8 cellular contexts compared by ENCODE assay signal in the genomic region with DNA sequence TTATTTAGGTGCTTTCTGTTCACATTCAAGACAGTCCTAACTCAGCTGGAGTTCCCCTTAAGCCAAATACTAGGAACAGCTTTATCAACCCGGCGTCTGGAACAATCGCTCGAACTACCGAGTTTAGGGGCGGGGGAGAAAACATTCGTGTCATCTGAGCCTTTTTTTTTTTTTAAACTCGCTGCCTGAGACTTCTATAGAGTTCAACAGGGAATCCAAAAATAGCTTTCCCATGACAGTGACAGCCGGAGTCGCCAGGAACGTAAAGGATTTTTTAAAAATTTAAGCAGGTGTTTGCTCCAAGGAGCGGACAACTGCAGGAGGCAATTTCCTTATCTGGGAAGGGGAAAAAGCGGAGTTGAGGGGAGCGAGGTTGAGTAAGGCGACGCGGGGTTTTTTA. TPM values are rescaled to one million over a fixed set of nuclear protein-coding genes. Genes with fewer than 3 reads are reported as not detected.
DNase-seq lines count a peak whose midpoint lies in the region; ATAC-seq and TF ChIP-seq lines count a peak whose summit lies in the region.

No MANE protein-coding gene starts in this region.

- ATAC-seq in GM18868 (IDR thresholded peaks at IDR 0.05; ENCODE audit: unreplicated experiment) (peak; percentile 10), HG03175 (IDR thresholded peaks at IDR 0.05; ENCODE audit: unreplicated experiment) (no peak)

- no peak overlapping the region for H3K9ac ChIP-seq in parathyroid adenoma

- H3K4me3 ChIP-seq in MG63 (peak overlapping the region; percentile 99), parathyroid adenoma (ENCODE audit: low read depth, low read length) (peak overlapping the region; percentile 83)

- H3K4me2 ChIP-seq in parathyroid adenoma (ENCODE audit: low read length): peak overlapping the region; percentile 74

- peaks cover 6% of the 10 kb centered on the region for H3K27me3 Mint-ChIP-seq in activated T-helper 2 cell treated with anti-CD3 and anti-CD28 coated beads, Interferon-gamma antibody, Interleukin-2, Interleukin-4, amounts not matched to agents 10 μg/mL and 5 μg/mL and 100 μg/mL, durations not matched to agents 14 hours and 24 hours and 36 hours (ENCODE audit: low read depth)

- H3K9me3 Mint-ChIP-seq in activated T-helper 2 cell treated with anti-CD3 and anti-CD28 coated beads, Interferon-gamma antibody, Interleukin-2, Interleukin-4, amounts not matched to agents 10 μg/mL and 5 μg/mL and 100 μg/mL, durations not matched to agents 14 hours and 24 hours and 36 hours: no peaks in the 10 kb centered on the region

- peaks cover 5% of the 10 kb centered on the region; the same call in 1 of the 2 replicates for H3K36me3 ChIP-seq in MG63
- no peaks in the 10 kb centered on the region for H3K36me3 ChIP-seq in parathyroid adenoma (ENCODE audit: control insufficient read depth, insufficient read depth, low read length)

- intact Hi-C loops in activated T-helper 2 cell treated with anti-CD3 and anti-CD28 coated beads, Interferon-gamma antibody, Interleukin-2, Interleukin-4, amounts not matched to agents 10 μg/mL and 5 μg/mL and 100 μg/mL, durations not matched to agents 14 hours and 24 hours and 36 hours (cut with micrococcal nuclease): no loop called here

- H2AFZ ChIP-seq in parathyroid adenoma: peak overlapping the region; percentile 98

- H3K4me1 ChIP-seq in parathyroid adenoma: no peaks in the 10 kb centered on the region

- H3K9me3 ChIP-seq in MG63: peaks cover 5% of the 10 kb centered on the region; the same call in 1 of the 2 replicates
- no peaks in the 10 kb centered on the region for H3K9me3 ChIP-seq in parathyroid adenoma (ENCODE audit: control insufficient read depth, low read length)

- H3K27ac Mint-ChIP-seq in activated T-helper 2 cell treated with anti-CD3 and anti-CD28 coated beads, Interferon-gamma antibody, Interleukin-2, Interleukin-4, amounts not matched to agents 10 μg/mL and 5 μg/mL and 100 μg/mL, durations not matched to agents 14 hours and 24 hours and 36 hours: peak overlapping the region; percentile 92

- H3K27ac ChIP-seq in parathyroid adenoma: peak overlapping the region; percentile 88

- peak; percentile 18 for DNase-seq in AG08395 (ENCODE audit: low spot score)
- DNase-seq in MG63: no peak
- no peak for DNase-seq in activated T-helper 2 cell treated with anti-CD3 and anti-CD28 coated beads, Interferon-gamma antibody, Interleukin-2, Interleukin-4, amounts not matched to agents 10 μg/mL and 5 μg/mL and 100 μg/mL, durations not matched to agents 14 hours and 24 hours and 36 hours (ENCODE audit: low spot score)
- peak; percentile 9 for DNase-seq in glomerular visceral epithelial cell (ENCODE audit: extremely low spot score)
- DNase-seq in DMS153 (lab: John Stamatoyannopoulos, UW): no peak

- H3K27me3 ChIP-seq in MG63 (no peaks in the 10 kb centered on the region), parathyroid adenoma (ENCODE audit: control insufficient read depth, insufficient read depth, low read length) (no peaks in the 10 kb centered on the region)

- H3K79me2 ChIP-seq in parathyroid adenoma: no peaks in the 10 kb centered on the region

- H3K4me3 Mint-ChIP-seq in activated T-helper 2 cell treated with anti-CD3 and anti-CD28 coated beads, Interferon-gamma antibody, Interleukin-2, Interleukin-4, amounts not matched to agents 10 μg/mL and 5 μg/mL and 100 μg/mL, durations not matched to agents 14 hours and 24 hours and 36 hours (ENCODE audit: low read depth): peak overlapping the region; percentile 97

- peaks cover 10% of the 10 kb centered on the region for H3K36me3 Mint-ChIP-seq in activated T-helper 2 cell treated with anti-CD3 and anti-CD28 coated beads, Interferon-gamma antibody, Interleukin-2, Interleukin-4, amounts not matched to agents 10 μg/mL and 5 μg/mL and 100 μg/mL, durations not matched to agents 14 hours and 24 hours and 36 hours (ENCODE audit: low read depth)

- TF ChIP-seq CTCF in parathyroid adenoma (IDR thresholded peaks at IDR 0.05): no peak

- peaks cover 29% of the 10 kb centered on the region for H3K4me1 Mint-ChIP-seq in activated T-helper 2 cell treated with anti-CD3 and anti-CD28 coated beads, Interferon-gamma antibody, Interleukin-2, Interleukin-4, amounts not matched to agents 10 μg/mL and 5 μg/mL and 100 μg/mL, durations not matched to agents 14 hours and 24 hours and 36 hours (ENCODE audit: low read depth)

RNA-seq across cellular contexts. Expression of a gene that starts 0.8 kb away (rescaled TPM):
- total RNA-seq in MG63 (2014; rRNA removed; shearing (Covaris generic); ENCODE audit: low replicate concordance): 6.1 and 6.7 TPM in 2 replicates
- total RNA-seq in activated T-helper 2 cell treated with anti-CD3 and anti-CD28 coated beads, Interferon-gamma antibody, Interleukin-2, Interleukin-4, amounts not matched to agents 10 μg/mL and 5 μg/mL and 100 μg/mL, durations not matched to agents 14 hours and 24 hours and 36 hours: 9.0 and 10.2 TPM in 2 replicates

RNA-seq across cellular contexts. Expression of a gene that starts 58.5 kb away (rescaled TPM):
- total RNA-seq in MG63 (2014; rRNA removed; shearing (Covaris generic); ENCODE audit: low replicate concordance): 0.10 TPM in 1 of 2 replicates, not detected in the other
- 0.05 and 0.21 TPM in 2 replicates for total RNA-seq in activated T-helper 2 cell treated with anti-CD3 and anti-CD28 coated beads, Interferon-gamma antibody, Interleukin-2, Interleukin-4, amounts not matched to agents 10 μg/mL and 5 μg/mL and 100 μg/mL, durations not matched to agents 14 hours and 24 hours and 36 hours

Comparison
In these comparisons a context has a peak if more than half of its experiments do, and no peak if none do; other contexts are left out.
1. DNase-seq: peak in AG08395 (single experiment) and glomerular visceral epithelial cell (single experiment); none in MG63 (single experiment), activated T-helper 2 cell treated with anti-CD3 and anti-CD28 coated beads, Interferon-gamma antibody, Interleukin-2, Interleukin-4, amounts not matched to agents 10 μg/mL and 5 μg/mL and 100 μg/mL, durations not matched to agents 14 hours and 24 hours and 36 hours (single experiment) and DMS153 (single experiment).